In genomic region chr2:36415623-36416022, GRCh38 we compare ENCODE assay signal across 21 cellular contexts.
DNase-seq lines count a peak whose midpoint lies in the region; ATAC-seq and TF ChIP-seq lines count a peak whose summit lies in the region.
"Had no signal": no experiment of that assay in that cellular context is flagged by ENCODE, and none has a peak within 500 bp of the region (broad histone marks: within the 10 kb centered on the region; RNA-seq: fewer than 3 reads in every experiment).

No MANE protein-coding gene starts in this region.

- no peak overlapping the region for H2AFZ ChIP-seq in neuronal stem cell (ENCODE audit: low read length)

- no peak overlapping the region for H3K9ac ChIP-seq in neuronal stem cell (ENCODE audit: low read depth, low read length, poor library complexity)

- no peaks in the 10 kb centered on the region for H3K27me3 Mint-ChIP-seq in osteocyte (ENCODE audit: unreplicated experiment)

- no peak overlapping the region for H4K91ac ChIP-seq in neuronal stem cell (ENCODE audit: low read depth, low read length, poor library complexity)

- no peak overlapping the region for H3K23ac ChIP-seq in neuronal stem cell (ENCODE audit: low read depth, low read length, poor library complexity)

- no CpG with 5 or more reads among the region's 5 CpGs for WGBS in neuronal stem cell (ENCODE audit: extremely low coverage in 2 of 2, insufficient read length in 2 of 2, insufficient replicate concordance in 1 of 2), 2 donors

- TF ChIP-seq CTCF in right atrium auricular region (IDR thresholded peaks at IDR 0.05) (no peak), VCaP (conservative IDR thresholded peaks at IDR 0.05) (no peak), osteocyte (IDR thresholded peaks at IDR 0.05) (no peak), upper lobe of right lung (IDR thresholded peaks at IDR 0.05) (no peak), lower lobe of right lung (IDR thresholded peaks at IDR 0.05) (no peak)

- no peaks in the 10 kb centered on the region for H3K9me3 Mint-ChIP-seq in osteocyte (ENCODE audit: unreplicated experiment)
- H3K9me3 Mint-ChIP-seq: H9 had no signal

- no peak overlapping the region for H2BK12ac ChIP-seq in neuronal stem cell (ENCODE audit: low read length)

- H3K9me3 ChIP-seq in right atrium auricular region (no peaks in the 10 kb centered on the region), upper lobe of right lung (no peaks in the 10 kb centered on the region), lower lobe of right lung (no peaks in the 10 kb centered on the region), neuronal stem cell (replicated peaks in 1 of 2; ENCODE audit: control insufficient read depth in 2 of 2, insufficient read depth in 1 of 2, low read depth in 1 of 2, low read length in 2 of 2) (no peaks in the 10 kb centered on the region)

- no peak overlapping the region for H3K27ac ChIP-seq in right atrium auricular region
- H3K27ac ChIP-seq in VCaP = peak overlapping the region; percentile 92
- peak overlapping the region; percentile 18 for H3K27ac ChIP-seq in upper lobe of right lung
- no peak overlapping the region for H3K27ac ChIP-seq in lower lobe of right lung
- H3K27ac ChIP-seq in neuronal stem cell (replicated peaks; ENCODE audit: low read length) = no peak overlapping the region
- H3K27ac ChIP-seq: 22Rv1, C4-2B had no signal

- intact Hi-C loops in Right ventricle myocardium inferior (cut with DNase I) (loop anchor here (2.0 kb wide), 1 partner anchor 57 kb away; no protein-coding TSS in a partner anchor), upper lobe of right lung (cut with DNase I) (no loop called here), lower lobe of right lung (cut with DNase I) (no loop called here)

- H2AK5ac ChIP-seq in neuronal stem cell (ENCODE audit: low read depth, low read length) = no peak overlapping the region

- no peak overlapping the region for H3K18ac ChIP-seq in neuronal stem cell (ENCODE audit: low read length)

- no peak overlapping the region for H4K8ac ChIP-seq in neuronal stem cell (ENCODE audit: low read depth, low read length)

- H3K4ac ChIP-seq in neuronal stem cell (ENCODE audit: low read length) = no peak overlapping the region

- H3K27me3 ChIP-seq in right atrium auricular region = no peaks in the 10 kb centered on the region
- H3K27me3 ChIP-seq in upper lobe of right lung = no peaks in the 10 kb centered on the region
- H3K27me3 ChIP-seq in lower lobe of right lung (ENCODE audit: low read depth) = no peaks in the 10 kb centered on the region
- no peaks in the 10 kb centered on the region for H3K27me3 ChIP-seq in neuronal stem cell (ENCODE audit: control insufficient read depth in 3 of 3, insufficient read depth in 3 of 3, low read depth in 1 of 3, low read length in 3 of 3)

- peaks cover 2% of the 10 kb centered on the region for H3K79me1 ChIP-seq in neuronal stem cell (ENCODE audit: low read depth, low read length)

- DNase-seq in Right ventricle myocardium inferior (ENCODE audit: missing footprints) (no peak), right atrium auricular region (ENCODE audit: low spot score) (no peak), osteocyte (ENCODE audit: extremely low spot score, unreplicated experiment) (no peak), upper lobe of right lung (no peak), hepatic stellate cell (ENCODE audit: low spot score) (no peak), lower lobe of right lung (no peak), neuronal stem cell (ENCODE audit: low spot score) (no peak)
- DNase-seq: AML-193, DMS 273 treated with DMSO at 0.1 percent for 48 hours, DND-41, H9, MM.1S, NCI-H1092, NCI-H146, NCI-H2081 treated with DMSO at 0.1 percent for 48 hours, NCI-H510A, NCI-H748 treated with DMSO at 0.1 percent for 48 hours, SIG-M5 had no signal

- no peaks in the 10 kb centered on the region for H3K36me3 Mint-ChIP-seq in osteocyte (ENCODE audit: unreplicated experiment)

- H3K27ac Mint-ChIP-seq in osteocyte (ENCODE audit: unreplicated experiment) = peak overlapping the region; percentile 64
- H3K27ac Mint-ChIP-seq: H9 had no signal

- H2BK5ac ChIP-seq in neuronal stem cell (ENCODE audit: low read length) = no peak overlapping the region

- peaks cover 0 to 54% of the 10 kb centered on the region in 2 donors for H3K4me1 ChIP-seq in right atrium auricular region
- peaks cover 49% of the 10 kb centered on the region for H3K4me1 ChIP-seq in upper lobe of right lung
- peaks cover 70% of the 10 kb centered on the region for H3K4me1 ChIP-seq in lower lobe of right lung
- H3K4me1 ChIP-seq in neuronal stem cell (ENCODE audit: control insufficient read depth in 2 of 2, insufficient read depth in 1 of 2, low read depth in 1 of 2, low read length in 2 of 2) = peaks cover 0 to 5% of the 10 kb centered on the region in 2 donors

- no peak overlapping the region for H2BK120ac ChIP-seq in neuronal stem cell (ENCODE audit: low read depth, low read length)

- H2BK15ac ChIP-seq in neuronal stem cell (ENCODE audit: low read length) = no peak overlapping the region

- no peak overlapping the region for H3K4me3 Mint-ChIP-seq in osteocyte (ENCODE audit: unreplicated experiment)
- H3K4me3 Mint-ChIP-seq: H9 had no signal

- ATAC-seq in Right ventricle myocardium inferior (peak; percentile 44), upper lobe of right lung (no peak), lower lobe of right lung (no peak)

- H3K14ac ChIP-seq in neuronal stem cell (ENCODE audit: low read length) = no peak overlapping the region

- H3K4me2 ChIP-seq in neuronal stem cell (ENCODE audit: insufficient read depth, low read length, poor library complexity, severe bottlenecking) = no peak overlapping the region

- H3K4me1 Mint-ChIP-seq in osteocyte (ENCODE audit: unreplicated experiment) = peaks cover 71% of the 10 kb centered on the region

- H3K36me3 ChIP-seq in right atrium auricular region = no peaks in the 10 kb centered on the region
- no peaks in the 10 kb centered on the region for H3K36me3 ChIP-seq in upper lobe of right lung
- no peaks in the 10 kb centered on the region for H3K36me3 ChIP-seq in lower lobe of right lung
- H3K36me3 ChIP-seq in neuronal stem cell (replicated peaks in 1 of 2; ENCODE audit: control insufficient read depth in 2 of 2, insufficient read depth in 2 of 2, low read length in 2 of 2) = no peaks in the 10 kb centered on the region

- H3K4me3 ChIP-seq in right atrium auricular region (no peak overlapping the region), upper lobe of right lung (no peak overlapping the region), lower lobe of right lung (no peak overlapping the region), neuronal stem cell (ENCODE audit: low read length in 2 of 2) (no peak overlapping the region)

Comparison
In these comparisons a context has a peak if more than half of its experiments do, and no peak if none do; other contexts are left out.
1. H3K27ac ChIP-seq: peak in VCaP (single experiment) and upper lobe of right lung (single experiment); none in right atrium auricular region (0 of 2), lower lobe of right lung (single experiment) and neuronal stem cell (single experiment).